Comparison of ENCODE assay signal across 8 cellular contexts in the genomic region with DNA sequence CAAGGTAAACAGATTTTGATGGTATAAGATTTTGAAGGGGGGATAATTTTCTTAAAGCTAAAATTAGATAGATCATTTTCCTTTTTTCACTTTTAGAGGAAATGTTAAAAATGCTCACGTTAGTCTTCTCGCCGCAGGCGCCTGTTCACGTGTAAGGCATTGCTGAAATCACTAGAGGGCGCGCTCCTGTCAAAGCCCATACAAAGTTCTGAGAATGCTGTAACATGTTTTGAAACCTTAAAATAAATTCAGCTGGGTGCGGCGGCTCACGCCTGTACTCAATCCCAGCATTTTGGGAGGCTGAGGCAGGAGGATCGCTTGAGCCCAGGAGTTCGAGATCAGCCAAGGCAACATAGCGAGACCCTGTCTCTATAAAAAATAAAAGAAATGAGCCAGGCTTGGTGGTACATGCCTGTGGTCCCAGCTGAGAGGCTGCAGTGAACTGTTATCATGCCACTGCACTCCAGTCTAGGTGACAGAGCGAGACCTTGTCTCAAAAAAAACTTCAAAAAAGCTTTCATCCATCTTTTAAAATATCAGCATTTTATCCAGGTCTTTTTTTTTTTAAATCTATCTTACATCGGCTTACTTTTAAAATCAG.
A peak's percentile ranks its signal among the peaks of the same experiment; 100 is the strongest.
DNase-seq lines count a peak whose midpoint lies in the region; ATAC-seq lines count a peak whose summit lies in the region.

No MANE protein-coding gene starts in this region.

- intact Hi-C loops in head of caudate nucleus (cut with DNase I) (loop anchor here (5.0 kb wide), 1 partner anchor 377 kb away; no protein-coding TSS in a partner anchor), sciatic nerve (cut with DNase I) (no loop called here)

- ATAC-seq in HG02870 (IDR thresholded peaks at IDR 0.05; ENCODE audit: unreplicated experiment) (peak; percentile 76), sciatic nerve (peak; percentile 55), GM21786 (IDR thresholded peaks at IDR 0.05; ENCODE audit: unreplicated experiment) (no peak)

- DNase-seq in SHP77 (lab: John Stamatoyannopoulos, UW) (peak; percentile 8 to 24), SHP77 treated with DMSO at 0.1 percent for 48 hours (lab: John Stamatoyannopoulos, UW) (no peak), NCI-H526 treated with DMSO at 0.1 percent for 48 hours (lab: John Stamatoyannopoulos, UW) (peak; percentile 26), head of caudate nucleus (peak; percentile 12 to 80 (median 54)), sciatic nerve (ENCODE audit: low spot score) (peak; percentile 63)
- peak; percentile 58 to 59 for DNase-seq in activated T-cell treated with anti-CD3 and anti-CD28 coated beads, Interleukin-2, amount 50 U/mL, for 48 hours
